ENCODE assay signal across 1 cellular context in genomic region chr6:44245912-44246662, GRCh38.
TF ChIP-seq lines count a peak whose summit lies in the region.

No MANE protein-coding gene starts in this region.

TF ChIP-seq in HepG2, 621 proteins besides CTCF, POLR2A, EP300 and RAD21 (continued from another document and continues in another):
- TF ChIP-seq BRF2 (CRISPR knock-in tag; IDR thresholded peaks at IDR 0.05) (peak; percentile 84; the same call in 1 of the 2 replicates), CEBPG (CRISPR knock-in tag; IDR thresholded peaks at IDR 0.05) (peak; percentile 14; the same call in 1 of the 2 replicates), ZNF382 (CRISPR knock-in tag; IDR thresholded peaks at IDR 0.05; ENCODE audit: borderline replicate concordance) (no peak), THAP8 (CRISPR knock-in tag; IDR thresholded peaks at IDR 0.05; ENCODE audit: borderline replicate concordance) (0 out of 2 replicates have a peak, but pooled peaks have one; percentile 4), CENPBD1 (CRISPR knock-in tag; IDR thresholded peaks at IDR 0.05; ENCODE audit: borderline replicate concordance, low read depth) (no peak), ZNF256 (CRISPR knock-in tag; conservative IDR thresholded peaks at IDR 0.05) (peak; percentile 89), MXD4 (CRISPR knock-in tag; IDR thresholded peaks at IDR 0.05) (peak; percentile 68; the same call in 1 of the 2 replicates), CAMTA2 (CRISPR knock-in tag; IDR thresholded peaks at IDR 0.05; ENCODE audit: borderline replicate concordance) (peak; percentile 87), RBAK (CRISPR knock-in tag; IDR thresholded peaks at IDR 0.05) (peak; percentile 66; the same call in 1 of the 2 replicates), RFXANK (CRISPR knock-in tag; IDR thresholded peaks at IDR 0.05) (no peak), ZNF614 (CRISPR knock-in tag; IDR thresholded peaks at IDR 0.05; ENCODE audit: borderline replicate concordance) (no peak; the same call in 1 of the 2 replicates), ZHX2 (IDR thresholded peaks at IDR 0.05; ENCODE audit: low read depth) (no peak), ZHX2 (CRISPR knock-in tag; IDR thresholded peaks at IDR 0.05; ENCODE audit: borderline replicate concordance) (peak; percentile 19; the same call in 1 of the 2 replicates), GRHL1 (CRISPR knock-in tag; conservative IDR thresholded peaks at IDR 0.05) (no peak), ZMAT5 (CRISPR knock-in tag; IDR thresholded peaks at IDR 0.05; ENCODE audit: borderline replicate concordance, low read depth) (no peak), ZNF878 (CRISPR knock-in tag; IDR thresholded peaks at IDR 0.05) (peak; percentile 86), ELF4 (CRISPR knock-in tag; IDR thresholded peaks at IDR 0.05; ENCODE audit: borderline replicate concordance) (no peak), ZMAT3 (CRISPR knock-in tag; conservative IDR thresholded peaks at IDR 0.05) (peak; percentile 19; the same call in 1 of the 2 replicates), CBX5 (CRISPR knock-in tag; IDR thresholded peaks at IDR 0.05; ENCODE audit: borderline replicate concordance) (no peak), ZNF800 (CRISPR knock-in tag; IDR thresholded peaks at IDR 0.05) (peak; percentile 88; the same call in 1 of the 2 replicates), ZNF282 (IDR thresholded peaks at IDR 0.05; ENCODE audit: partially characterized antibody) (no peak), MLX (CRISPR knock-in tag; IDR thresholded peaks at IDR 0.05) (peak; percentile 13; the same call in 1 of the 2 replicates), BHLHE40 (IDR thresholded peaks at IDR 0.05; ENCODE audit: low read length) (0 out of 2 replicates have a peak, but pooled peaks have one; percentile 38), ZNF335 (CRISPR knock-in tag; IDR thresholded peaks at IDR 0.05) (peak; percentile 3; the same call in 1 of the 2 replicates), ZNF598 (CRISPR knock-in tag; IDR thresholded peaks at IDR 0.05; ENCODE audit: borderline replicate concordance) (0 out of 2 replicates have a peak, but pooled peaks have one; percentile 56), ZBTB4 (CRISPR knock-in tag; IDR thresholded peaks at IDR 0.05; ENCODE audit: borderline replicate concordance) (peak; percentile 18; the same call in 1 of the 2 replicates), ZBTB7A (CRISPR knock-in tag; IDR thresholded peaks at IDR 0.05) (no peak; the same call in 1 of the 2 replicates), ZNF644 (CRISPR knock-in tag; IDR thresholded peaks at IDR 0.05; ENCODE audit: low read depth) (no peak), GATA4 (IDR thresholded peaks at IDR 0.05; ENCODE audit: borderline replicate concordance, low read depth) (0 out of 2 replicates have a peak, but pooled peaks have one; percentile 33), MTA3 (CRISPR knock-in tag; IDR thresholded peaks at IDR 0.05) (no peak), HMG20B (CRISPR knock-in tag; conservative IDR thresholded peaks at IDR 0.05) (0 out of 2 replicates have a peak, but pooled peaks have one; percentile 39), SNRNP70 (IDR thresholded peaks at IDR 0.05; ENCODE audit: low read depth, low read length) (no peak), HNF1A (IDR thresholded peaks at IDR 0.05; ENCODE audit: low read depth) (no peak; the same call in 1 of the 2 replicates), HNF1A (CRISPR knock-in tag; IDR thresholded peaks at IDR 0.05; ENCODE audit: borderline replicate concordance) (no peak; the same call in 1 of the 2 replicates), ZNF230 (CRISPR knock-in tag; IDR thresholded peaks at IDR 0.05) (no peak)
